26 cellular contexts compared by ENCODE assay signal in genomic region chr10:64059884-64060283, GRCh38.
"Had no signal": no experiment of that assay in that cellular context is flagged by ENCODE, and none has a peak within 500 bp of the region (broad histone marks: within the 10 kb centered on the region; RNA-seq: fewer than 3 reads in every experiment).

No MANE protein-coding gene starts in this region.

- H3K9me3 Mint-ChIP-seq: immature natural killer cell; mesothelial cell of epicardium; naive B cell; natural killer cell; stimulated activated effector memory CD8-positive, alpha-beta T cell treated with anti-CD3 and anti-CD28 coated beads, Interleukin-12 subunit alpha, Interleukin-12 subunit beta, amount 100 ng/mL, for 72 hours; stimulated activated naive CD8-positive, alpha-beta T cell treated with anti-CD3 and anti-CD28 coated beads, Interleukin-15, Interleukin-2, amounts not matched to agents 100 ng/mL and 50 ng/mL, for 24 hours had no signal

- H3K27ac ChIP-seq: hepatocyte, left lung, lower lobe of right lung, ovary, right atrium auricular region, skin epidermis, suprapubic skin, thoracic aorta, tibial artery, uterus had no signal

- H3K27ac Mint-ChIP-seq: immature natural killer cell; mesothelial cell of epicardium; natural killer cell; progenitor cell of endocrine pancreas; stimulated activated effector memory CD8-positive, alpha-beta T cell treated with anti-CD3 and anti-CD28 coated beads, Interleukin-12 subunit alpha, Interleukin-12 subunit beta, amount 100 ng/mL, for 72 hours; stimulated activated naive CD8-positive, alpha-beta T cell treated with anti-CD3 and anti-CD28 coated beads, Interleukin-15, Interleukin-2, amounts not matched to agents 100 ng/mL and 50 ng/mL, for 24 hours had no signal

- ATAC-seq: left colon; left lung; lower lobe of right lung; natural killer cell; sciatic nerve; stimulated activated effector memory CD8-positive, alpha-beta T cell treated with anti-CD3 and anti-CD28 coated beads, Interleukin-12 subunit alpha, Interleukin-12 subunit beta, amount 100 ng/mL, for 72 hours had no signal

- DNase-seq: immature natural killer cell; kidney; left colon; left lung; lower lobe of right lung; mammary epithelial cell; mesenchymal stem cell; naive B cell; natural killer cell; ovary; stimulated activated CD4-positive, alpha-beta T cell treated with anti-CD3 and anti-CD28 coated beads, Interleukin-12 subunit alpha, Interleukin-12 subunit beta, amount 100 ng/mL, for 4 hours; stimulated activated CD4-positive, alpha-beta T cell treated with anti-CD3 and anti-CD28 coated beads, Interleukin-4, amount 100 ng/mL, for 24 hours; stimulated activated naive CD4-positive, alpha-beta T cell; tibial artery; trophoblast cell; uterus had no signal

- H3K27me3 ChIP-seq: hepatocyte, left lung, ovary, right atrium auricular region, suprapubic skin, tibial artery, uterus had no signal

- H3K4me2 ChIP-seq: hepatocyte had no signal

- H3K4me3 ChIP-seq: hepatocyte, left lung, lower lobe of right lung, ovary, right atrium auricular region, skin epidermis, suprapubic skin, thoracic aorta, tibial artery, uterus had no signal

- H3K9me3 ChIP-seq: left lung, lower lobe of right lung, ovary, right atrium auricular region, suprapubic skin, thoracic aorta, tibial artery, uterus had no signal

- H3K27me3 Mint-ChIP-seq: progenitor cell of endocrine pancreas had no signal

- H3K4me1 Mint-ChIP-seq: immature natural killer cell; mesothelial cell of epicardium; natural killer cell; stimulated activated effector memory CD8-positive, alpha-beta T cell treated with anti-CD3 and anti-CD28 coated beads, Interleukin-12 subunit alpha, Interleukin-12 subunit beta, amount 100 ng/mL, for 72 hours had no signal

- H3K4me3 Mint-ChIP-seq: immature natural killer cell; mesothelial cell of epicardium; naive B cell; natural killer cell; stimulated activated effector memory CD8-positive, alpha-beta T cell treated with anti-CD3 and anti-CD28 coated beads, Interleukin-12 subunit alpha, Interleukin-12 subunit beta, amount 100 ng/mL, for 72 hours; stimulated activated naive CD8-positive, alpha-beta T cell treated with anti-CD3 and anti-CD28 coated beads, Interleukin-15, Interleukin-2, amounts not matched to agents 100 ng/mL and 50 ng/mL, for 24 hours had no signal

- H3K79me2 ChIP-seq: hepatocyte had no signal

- H3K36me3 Mint-ChIP-seq: immature natural killer cell; mesothelial cell of epicardium; naive B cell; natural killer cell; stimulated activated effector memory CD8-positive, alpha-beta T cell treated with anti-CD3 and anti-CD28 coated beads, Interleukin-12 subunit alpha, Interleukin-12 subunit beta, amount 100 ng/mL, for 72 hours had no signal

- H3K36me3 ChIP-seq: left lung, lower lobe of right lung, ovary, right atrium auricular region, suprapubic skin, thoracic aorta, tibial artery, uterus had no signal

- H3K4me1 ChIP-seq: left lung, lower lobe of right lung, right atrium auricular region, suprapubic skin, tibial artery, uterus had no signal
